Comparison of ENCODE assay signal across 8 cellular contexts in genomic region chr1:151540021-151540981, GRCh38. TPM values are rescaled to one million over a fixed set of nuclear protein-coding genes. Genes with fewer than 3 reads are reported as not detected.
DNase-seq lines count a peak whose midpoint lies in the region; ATAC-seq, FAIRE-seq and TF ChIP-seq lines count a peak whose summit lies in the region.

A gene with protein sequence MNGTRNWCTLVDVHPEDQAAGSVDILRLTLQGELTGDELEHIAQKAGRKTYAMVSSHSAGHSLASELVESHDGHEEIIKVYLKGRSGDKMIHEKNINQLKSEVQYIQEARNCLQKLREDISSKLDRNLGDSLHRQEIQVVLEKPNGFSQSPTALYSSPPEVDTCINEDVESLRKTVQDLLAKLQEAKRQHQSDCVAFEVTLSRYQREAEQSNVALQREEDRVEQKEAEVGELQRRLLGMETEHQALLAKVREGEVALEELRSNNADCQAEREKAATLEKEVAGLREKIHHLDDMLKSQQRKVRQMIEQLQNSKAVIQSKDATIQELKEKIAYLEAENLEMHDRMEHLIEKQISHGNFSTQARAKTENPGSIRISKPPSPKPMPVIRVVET (plus strand): TSS chr1:151540309. CDS start chr1:151540367, 58 bp downstream.

- intact Hi-C loops in activated B cell treated with CpG ODN at 0.5 μM for 24 hours (cut with micrococcal nuclease) = loop anchor here (1.0 to 10.0 kb wide), 4 partner anchors 29 to 83 kb away; partner anchors contain the start of genes CGN and POGZ

- H3K27ac ChIP-seq in caudate nucleus (ENCODE audit: low read depth, low read length) = peak within 1 kb of the TSS; percentile 45

- H3K4me3 Mint-ChIP-seq in activated B cell treated with CpG ODN at 0.5 μM for 24 hours = peak within 1 kb of the TSS; percentile 93

- DNase-seq in NCI-H2171 (lab: John Stamatoyannopoulos, UW) = peak; percentile 91
- peak; percentile 94 for DNase-seq in activated B cell treated with CpG ODN at 0.5 μM for 24 hours
- peak in 60 of 61 donors; percentile 10 to 94 (median 76) for DNase-seq in caudate nucleus (lab: John Stamatoyannopoulos, UW)
- peak; percentile 97 for DNase-seq in islet precursor cell
- peak; percentile 87 to 93 (median 93) for DNase-seq in stimulated activated CD4-positive, alpha-beta T cell treated with anti-CD3 and anti-CD28 coated beads, Interleukin-12 subunit alpha, Interleukin-12 subunit beta, amount 100 ng/mL, for 48 hours (ENCODE audit: low read depth in 2 of 3, low spot score in 1 of 3)

- TF ChIP-seq CTCF in activated B cell treated with CpG ODN at 0.5 μM for 24 hours (IDR thresholded peaks at IDR 0.05) = no peak

- ATAC-seq in GM18861 (IDR thresholded peaks at IDR 0.05; ENCODE audit: unreplicated experiment) = peak; percentile 84
- peak; percentile 94 for ATAC-seq in HG03095 (IDR thresholded peaks at IDR 0.05; ENCODE audit: unreplicated experiment)
- ATAC-seq in activated B cell treated with CpG ODN at 0.5 μM for 24 hours (ENCODE audit: low read depth) = peak; percentile 99

- POLR2A ChIA-PET in activated B cell treated with CpG ODN at 0.5 μM for 24 hours (lab: Charles Lee) = interaction anchor here (1.1 to 1.4 kb wide), 4 partner anchors 29 to 369 kb away, joined by 3 to 4 read pairs (median 3); partner anchors contain the start of genes CGN, PSMB4 and THEM4

- CTCF ChIA-PET in activated B cell treated with CpG ODN at 0.5 μM for 24 hours (lab: Charles Lee) = no interaction called here

- H3K36me3 Mint-ChIP-seq in activated B cell treated with CpG ODN at 0.5 μM for 24 hours (ENCODE audit: low read depth) = peaks cover 4% of the 10 kb centered on the region

- no peaks in the 10 kb centered on the region for H3K9me3 Mint-ChIP-seq in activated B cell treated with CpG ODN at 0.5 μM for 24 hours

- peaks cover 24% of the 10 kb centered on the region for H3K4me1 Mint-ChIP-seq in activated B cell treated with CpG ODN at 0.5 μM for 24 hours

- H3K27ac Mint-ChIP-seq in activated B cell treated with CpG ODN at 0.5 μM for 24 hours = peak within 1 kb of the TSS; percentile 78

- H3K27me3 Mint-ChIP-seq in activated B cell treated with CpG ODN at 0.5 μM for 24 hours = peaks cover 5% of the 10 kb centered on the region

- peak; percentile 71 for FAIRE-seq in A204.1 (lab: Jason Lieb, UNC)

RNA-seq across cellular contexts. Expression of the gene that starts here (rescaled TPM):
- 2.3 and 2.4 TPM in 2 replicates for total RNA-seq in activated B cell treated with CpG ODN at 0.5 μM for 24 hours

Comparison
In these comparisons a context has a peak if more than half of its experiments do, and no peak if none do; other contexts are left out.
1. Peak in every context shown above with its lines: DNase-seq, ATAC-seq and H3K27ac ChIP-seq.